15 cellular contexts compared by ENCODE assay signal in genomic region chr17:66543526-66543925, GRCh38.
A peak's percentile ranks its signal among the peaks of the same experiment; 100 is the strongest.
DNase-seq lines count a peak whose midpoint lies in the region; TF ChIP-seq lines count a peak whose summit lies in the region.
"Had no signal": no experiment of that assay in that cellular context is flagged by ENCODE, and none has a peak within 500 bp of the region (broad histone marks: within the 10 kb centered on the region; RNA-seq: fewer than 3 reads in every experiment).

No MANE protein-coding gene starts in this region.

- H3K4me2 ChIP-seq in osteoblast (ENCODE audit: insufficient read depth, low read length), result peak overlapping the region; percentile 49

- peaks cover 34% of the 10 kb centered on the region for H3K79me2 ChIP-seq in osteoblast (ENCODE audit: insufficient read depth, low read length)

- H3K27me3 ChIP-seq in SJSA1 (replicated peaks) (no peaks in the 10 kb centered on the region), osteoblast (ENCODE audit: insufficient read depth, low read length) (no peaks in the 10 kb centered on the region)
- H3K27me3 ChIP-seq: body of pancreas, stomach had no signal

- H3K4me3 ChIP-seq in SJSA1, result no peak overlapping the region
- peak overlapping the region; percentile 24 for H3K4me3 ChIP-seq in osteoblast (ENCODE audit: insufficient read depth, low read length)
- H3K4me3 ChIP-seq: body of pancreas, stomach had no signal

- TF ChIP-seq CTCF in osteoblast (IDR thresholded peaks at IDR 0.05; ENCODE audit: extremely low read depth, low read depth, low read length), result no peak

- DNase-seq in COLO829 (ENCODE audit: low spot score) (peak; percentile 24), SJSA1 (ENCODE audit: low read depth in 1 of 2, low spot score in 2 of 2) (no peak), ecto neural progenitor cell (ENCODE audit: low spot score) (peak; percentile 9), osteoblast (ENCODE audit: insufficient read length, low spot score, missing footprints) (no peak), NOMO-1 treated with dmso at 0.1 percent for 144 hours (lab: John Stamatoyannopoulos, UW; ENCODE audit: unreplicated experiment) (no peak), cardiac septum (ENCODE audit: low spot score) (no peak)
- no peak for DNase-seq in activated CD8-positive, alpha-beta memory T cell treated with anti-CD3 and anti-CD28 coated beads, Interleukin-2, amount 50 U/mL, for 48 hours
- no peak for DNase-seq in activated CD4-positive, alpha-beta T cell treated with anti-CD3 and anti-CD28 coated beads, Interleukin-2, amount 50 U/mL, for 1 hour
- DNase-seq: activated CD4-positive, alpha-beta T cell treated with anti-CD3 and anti-CD28 coated beads for 1 hour; activated gamma-delta T cell; body of pancreas; effector CD8-positive, alpha-beta T cell; GDM1; left ventricle myocardium superior; stomach had no signal

- H3K27ac ChIP-seq in SJSA1 (peak overlapping the region; percentile 84), osteoblast (ENCODE audit: low read depth, low read length) (peak overlapping the region; percentile 92)
- H3K27ac ChIP-seq: body of pancreas had no signal

- intact Hi-C loops in cardiac septum (cut with DNase I), result no loop called here

- H2AFZ ChIP-seq in osteoblast (ENCODE audit: low read length), result no peak overlapping the region

- H3K4me1 ChIP-seq in SJSA1 (replicated peaks) (peaks cover 90% of the 10 kb centered on the region), osteoblast (ENCODE audit: insufficient read depth, low read length) (peaks cover 81% of the 10 kb centered on the region)

- H3K36me3 ChIP-seq in SJSA1, result no peaks in the 10 kb centered on the region
- no peaks in the 10 kb centered on the region for H3K36me3 ChIP-seq in osteoblast (ENCODE audit: insufficient read depth, low read length)
- H3K36me3 ChIP-seq: stomach had no signal

- H3K9me3 ChIP-seq in SJSA1 (replicated peaks) (no peaks in the 10 kb centered on the region), osteoblast (ENCODE audit: low read depth, low read length) (no peaks in the 10 kb centered on the region)
- H3K9me3 ChIP-seq: body of pancreas, stomach had no signal

- H4K20me1 ChIP-seq in osteoblast (ENCODE audit: insufficient read depth, low read length), result no peaks in the 10 kb centered on the region

Comparison
In these comparisons a context has a peak if more than half of its experiments do, and no peak if none do; other contexts are left out.
1. DNase-seq: peak in COLO829 (single experiment) and ecto neural progenitor cell (single experiment); none in SJSA1 (0 of 2), osteoblast (single experiment), activated CD8-positive, alpha-beta memory T cell treated with anti-CD3 and anti-CD28 coated beads, Interleukin-2, amount 50 U/mL, for 48 hours (single experiment), activated CD4-positive, alpha-beta T cell treated with anti-CD3 and anti-CD28 coated beads, Interleukin-2, amount 50 U/mL, for 1 hour (single experiment), NOMO-1 treated with dmso at 0.1 percent for 144 hours (single experiment) and cardiac septum (single experiment).